Comparison of ENCODE assay signal across 13 cellular contexts in the genomic region with DNA sequence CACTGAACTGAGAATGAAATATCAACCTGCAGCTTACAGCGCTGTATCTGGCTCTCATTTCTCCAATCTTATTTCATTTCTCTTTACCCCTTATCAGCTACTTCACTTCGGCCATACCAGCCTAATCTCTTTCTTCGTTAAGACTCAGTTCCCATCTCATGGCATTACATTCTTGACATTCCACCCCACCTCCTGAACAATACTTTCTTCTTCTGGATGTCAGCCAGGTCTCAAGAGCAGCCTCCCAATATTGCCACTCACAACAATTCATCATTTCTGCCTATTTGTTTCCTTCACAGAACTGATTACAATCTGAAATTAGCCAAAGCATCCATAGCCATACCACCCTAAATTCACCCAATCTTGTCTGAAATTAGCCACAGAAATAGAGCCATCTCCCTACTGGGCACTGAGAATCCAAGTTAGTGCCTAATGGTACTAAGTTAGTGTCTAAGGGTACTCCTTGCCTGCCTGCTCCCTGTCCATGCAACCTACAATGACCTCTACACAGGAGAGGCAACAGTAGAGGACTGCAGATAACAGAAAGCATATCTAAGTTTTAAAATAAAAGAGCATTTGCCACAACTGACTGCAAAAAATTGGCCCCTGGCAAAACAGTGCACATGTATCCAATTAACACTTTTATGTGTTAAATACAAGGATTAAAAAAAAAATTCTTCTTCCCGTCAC. TPM values are rescaled to one million over a fixed set of nuclear protein-coding genes. Genes with fewer than 3 reads are reported as not detected.
DNase-seq lines count a peak whose midpoint lies in the region; ATAC-seq and TF ChIP-seq lines count a peak whose summit lies in the region.
"Had no signal": no experiment of that assay in that cellular context is flagged by ENCODE, and none has a peak within 500 bp of the region (broad histone marks: within the 10 kb centered on the region; RNA-seq: fewer than 3 reads in every experiment).

No MANE protein-coding gene starts in this region.

- H3K9me3 Mint-ChIP-seq in natural killer cell treated with Interleukin-12 subunit alpha and Interleukin-12 subunit beta and Interleukin-15 and Interleukin-18, amount 100 ng/mL, for 72 hours, result no peaks in the 10 kb centered on the region
- no peaks in the 10 kb centered on the region for H3K9me3 Mint-ChIP-seq in natural killer cell
- no peaks in the 10 kb centered on the region for H3K9me3 Mint-ChIP-seq in central memory CD8-positive, alpha-beta T cell

- H3K4me3 Mint-ChIP-seq in natural killer cell treated with Interleukin-12 subunit alpha and Interleukin-12 subunit beta and Interleukin-15 and Interleukin-18, amount 100 ng/mL, for 72 hours, result no peak overlapping the region
- H3K4me3 Mint-ChIP-seq in natural killer cell, result no peak overlapping the region
- no peak overlapping the region for H3K4me3 Mint-ChIP-seq in central memory CD8-positive, alpha-beta T cell

- no peak for DNase-seq in natural killer cell treated with Interleukin-12 subunit alpha and Interleukin-12 subunit beta and Interleukin-15 and Interleukin-18, amount 100 ng/mL, for 72 hours (ENCODE audit: low spot score)
- DNase-seq in natural killer cell, result no peak
- DNase-seq in central memory CD8-positive, alpha-beta T cell (ENCODE audit: low spot score in 2 of 2), result no peak
- DNase-seq in kidney glomerular epithelial cell (lab: John Stamatoyannopoulos, UW), result peak; percentile 71
- DNase-seq in GM19238 (ENCODE audit: insufficient read length, low spot score), result no peak
- DNase-seq in cortex of kidney (lab: John Stamatoyannopoulos, UW), result no peak
- DNase-seq in effector CD8-positive, alpha-beta T cell (lab: John Stamatoyannopoulos, UW), result no peak
- no peak for DNase-seq in RPMI8226
- DNase-seq: amniotic stem cell; NCI-H1105; NCI-H524; stimulated activated CD4-positive, alpha-beta T cell treated with anti-CD3 and anti-CD28 coated beads, Interleukin-4, amount 100 ng/mL, for 1 hour; stimulated activated naive CD4-positive, alpha-beta T cell had no signal

- peak overlapping the region; percentile 10 to 12 for H3K27ac Mint-ChIP-seq in natural killer cell treated with Interleukin-12 subunit alpha and Interleukin-12 subunit beta and Interleukin-15 and Interleukin-18, amount 100 ng/mL, for 72 hours
- no peak overlapping the region for H3K27ac Mint-ChIP-seq in natural killer cell
- H3K27ac Mint-ChIP-seq in central memory CD8-positive, alpha-beta T cell (ENCODE audit: low read depth), result peak overlapping the region; percentile 61

- H3K36me3 Mint-ChIP-seq in natural killer cell treated with Interleukin-12 subunit alpha and Interleukin-12 subunit beta and Interleukin-15 and Interleukin-18, amount 100 ng/mL, for 72 hours, result peaks cover 27% of the 10 kb centered on the region
- no peaks in the 10 kb centered on the region for H3K36me3 Mint-ChIP-seq in natural killer cell
- H3K36me3 Mint-ChIP-seq in central memory CD8-positive, alpha-beta T cell (ENCODE audit: insufficient read depth), result peaks cover 32% of the 10 kb centered on the region

- TF ChIP-seq CTCF in natural killer cell (IDR thresholded peaks at IDR 0.05), result no peak

- no peak for ATAC-seq in natural killer cell treated with Interleukin-12 subunit alpha and Interleukin-12 subunit beta and Interleukin-15 and Interleukin-18, amount 100 ng/mL, for 72 hours
- ATAC-seq in natural killer cell, result no peak
- ATAC-seq in central memory CD8-positive, alpha-beta T cell (replicated peaks; ENCODE audit: extremely low read depth, poor library complexity, severe bottlenecking), result no peak

- peaks cover 21 to 27% of the 10 kb centered on the region in 2 donors for H3K4me1 Mint-ChIP-seq in natural killer cell treated with Interleukin-12 subunit alpha and Interleukin-12 subunit beta and Interleukin-15 and Interleukin-18, amount 100 ng/mL, for 72 hours (ENCODE audit: low read depth in 2 of 2)
- H3K4me1 Mint-ChIP-seq in natural killer cell, result peaks cover 22 to 24% of the 10 kb centered on the region in 2 donors
- peaks cover 30% of the 10 kb centered on the region for H3K4me1 Mint-ChIP-seq in central memory CD8-positive, alpha-beta T cell

- no peaks in the 10 kb centered on the region for H3K27me3 Mint-ChIP-seq in natural killer cell treated with Interleukin-12 subunit alpha and Interleukin-12 subunit beta and Interleukin-15 and Interleukin-18, amount 100 ng/mL, for 72 hours
- H3K27me3 Mint-ChIP-seq in natural killer cell (ENCODE audit: low read depth in 2 of 2), result no peaks in the 10 kb centered on the region
- H3K27me3 Mint-ChIP-seq in central memory CD8-positive, alpha-beta T cell, result no peaks in the 10 kb centered on the region

- intact Hi-C loops in natural killer cell (cut with micrococcal nuclease), result no loop called here

RNA-seq across cellular contexts. Expression of gene SETX, which starts 35.2 kb away (rescaled TPM):
- 10 to 100 TPM; 66.1 to 67.4 TPM for total RNA-seq in natural killer cell treated with Interleukin-12 subunit alpha and Interleukin-12 subunit beta and Interleukin-15 and Interleukin-18, amount 100 ng/mL, for 72 hours
- 100 to 1,000 TPM in 1 of 3 donors, 10 to 100 TPM in 2; 85.3 to 109 (median 97.7) TPM for total RNA-seq in natural killer cell

Comparison
In these comparisons a context has a peak if more than half of its experiments do, and no peak if none do; other contexts are left out.
1. H3K27ac Mint-ChIP-seq: peak in natural killer cell treated with Interleukin-12 subunit alpha and Interleukin-12 subunit beta and Interleukin-15 and Interleukin-18, amount 100 ng/mL, for 72 hours (2 of 2) and central memory CD8-positive, alpha-beta T cell (single experiment); none in natural killer cell (0 of 2).